ENCODE assay signal across 2 cellular contexts in genomic region chr12:121830588-121831265, GRCh38.
A peak's percentile ranks its signal among the peaks of the same experiment; 100 is the strongest.
TF ChIP-seq lines count a peak whose summit lies in the region.

No MANE protein-coding gene starts in this region.

TF ChIP-seq in HCT116, 20 proteins besides CTCF, POLR2A, EP300 and RAD21:
- no peak for TF ChIP-seq ATF3 (IDR thresholded peaks at IDR 0.05)
- TF ChIP-seq EZH2 (IDR thresholded peaks at IDR 0.05): no peak
- no peak for TF ChIP-seq CBX3 (IDR thresholded peaks at IDR 0.05; ENCODE audit: low read depth)
- TF ChIP-seq POLR2AphosphoS5 (IDR thresholded peaks at IDR 0.05; ENCODE audit: low read depth, low read length): no peak
- TF ChIP-seq ELF1 (IDR thresholded peaks at IDR 0.05; ENCODE audit: borderline replicate concordance, low read depth): no peak
- no peak for TF ChIP-seq SP1 (IDR thresholded peaks at IDR 0.05; ENCODE audit: low read depth)
- TF ChIP-seq JUND (IDR thresholded peaks at IDR 0.05): no peak
- TF ChIP-seq SRF (IDR thresholded peaks at IDR 0.05; ENCODE audit: low read depth): no peak
- TF ChIP-seq EGR1 (IDR thresholded peaks at IDR 0.05; ENCODE audit: low read depth): no peak
- no peak for TF ChIP-seq TCF7L2 (IDR thresholded peaks at IDR 0.05; ENCODE audit: borderline replicate concordance, extremely low read depth, insufficient read depth, insufficient read length)
- TF ChIP-seq REST (IDR thresholded peaks at IDR 0.05; ENCODE audit: low read depth): no peak
TF ChIP-seq in HCT116: peak in this region for 0.

TF ChIP-seq in HepG2, 621 proteins besides CTCF, POLR2A, EP300 and RAD21:
- TF ChIP-seq ZNF687 (CRISPR knock-in tag; IDR thresholded peaks at IDR 0.05) (no peak), ZSCAN12 (CRISPR knock-in tag; IDR thresholded peaks at IDR 0.05) (no peak), AGO2 (optimal IDR thresholded peaks at IDR 0.05; ENCODE audit: low read depth, low read length) (peak; percentile 46)
